8 cellular contexts compared by ENCODE assay signal in the genomic region with DNA sequence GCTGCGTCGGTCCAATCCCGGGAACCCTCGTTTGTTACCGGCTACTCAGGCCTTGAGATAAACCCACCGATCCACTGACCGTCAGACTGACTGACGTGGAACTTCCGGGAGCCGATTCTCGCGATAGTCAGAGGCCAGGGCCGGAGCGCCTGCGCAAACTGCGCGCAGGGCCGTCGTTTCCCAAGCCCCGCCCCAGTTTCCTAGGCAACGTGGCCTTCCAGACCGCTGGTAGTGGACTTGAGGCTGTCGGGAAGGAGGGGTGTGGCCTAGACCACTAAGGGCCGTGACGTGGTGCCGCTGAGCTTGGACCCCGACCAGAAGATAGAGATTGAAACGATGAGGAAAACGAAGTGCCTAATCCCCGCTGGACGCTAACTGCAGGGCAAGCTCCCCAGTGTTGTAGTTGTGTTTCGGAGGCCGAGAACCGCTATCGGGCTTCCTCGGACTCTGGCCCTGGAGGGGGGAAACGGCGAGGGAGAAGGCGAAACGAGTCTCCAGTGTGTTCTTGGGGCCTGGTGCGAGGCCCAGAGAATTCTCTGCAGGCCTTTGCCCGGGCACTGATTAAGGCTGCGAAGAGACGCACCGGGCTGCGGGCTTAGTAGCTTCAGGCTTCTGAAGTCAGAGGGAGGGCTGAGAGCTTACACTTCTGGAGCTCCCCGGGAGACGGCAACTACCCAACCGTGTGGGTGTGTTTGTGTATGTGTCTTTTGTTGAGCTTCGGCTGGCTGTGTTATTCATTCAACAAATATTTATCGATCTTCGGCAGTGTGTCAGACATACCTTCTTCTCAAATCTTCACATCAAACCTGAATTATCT. TPM values are rescaled to one million over a fixed set of nuclear protein-coding genes. Genes with fewer than 3 reads are reported as not detected.
A peak's percentile ranks its signal among the peaks of the same experiment; 100 is the strongest.
DNase-seq lines count a peak whose midpoint lies in the region; ATAC-seq lines count a peak whose summit lies in the region.

COPB2 (minus strand) TSS at position 96 of the 817 bp plus-strand sequence. CDS start 97 bp downstream, outside the sequence.

- H3K4me1 ChIP-seq in effector memory CD4-positive, alpha-beta T cell (ENCODE audit: control insufficient read depth, insufficient read depth, low read length, poor library complexity, severe bottlenecking) = peaks cover 15% of the 10 kb centered on the region

- H3K27me3 ChIP-seq in effector memory CD4-positive, alpha-beta T cell (replicated peaks; ENCODE audit: control insufficient read depth, insufficient read depth, low read length, poor library complexity, severe bottlenecking) = no peaks in the 10 kb centered on the region

- H3K36me3 ChIP-seq in effector memory CD4-positive, alpha-beta T cell (ENCODE audit: control insufficient read depth, insufficient read depth, low read length) = peaks cover 3% of the 10 kb centered on the region

- H3K27ac ChIP-seq in effector memory CD4-positive, alpha-beta T cell (ENCODE audit: insufficient read depth, low read length, poor library complexity, severe bottlenecking) = peak within 1 kb of the TSS; percentile 85

- H3K4me3 ChIP-seq in effector memory CD4-positive, alpha-beta T cell (ENCODE audit: insufficient read depth, low read depth, low read length, poor library complexity, severe bottlenecking) = peak within 1 kb of the TSS; percentile 99

- ATAC-seq in GM21360 (IDR thresholded peaks at IDR 0.05; ENCODE audit: unreplicated experiment) = peak; percentile 98

- DNase-seq in COLO668 (lab: John Stamatoyannopoulos, UW; ENCODE audit: unreplicated experiment) (peak; percentile 96), HT1080 (ENCODE audit: low read depth) (peak; percentile 100), NOMO-1 treated with DMSO at 0.1 percent for 48 hours (lab: John Stamatoyannopoulos, UW; ENCODE audit: unreplicated experiment) (peak; percentile 100), lung microvascular endothelial cell (ENCODE audit: low read depth in 2 of 2) (peak; percentile 99)
- peak; percentile 92 to 97 for DNase-seq in activated CD8-positive, alpha-beta memory T cell treated with anti-CD3 and anti-CD28 coated beads for 4 hours (ENCODE audit: low read depth in 2 of 2)
- peak; percentile 90 to 95 (median 93) for DNase-seq in effector memory CD4-positive, alpha-beta T cell
- DNase-seq in stimulated activated CD4-positive, alpha-beta T cell treated with anti-CD3 and anti-CD28 coated beads, TNF-alpha, amount 100 ng/mL, for 48 hours (ENCODE audit: low read depth in 3 of 3) = peak; percentile 90 to 97 (median 96)

- no peaks in the 10 kb centered on the region for H3K9me3 ChIP-seq in effector memory CD4-positive, alpha-beta T cell (ENCODE audit: control insufficient read depth, low read length)

RNA-seq across cellular contexts. Expression of gene COPB2, which starts in this region (rescaled TPM):
- 141 and 154 TPM in 2 replicates for total RNA-seq in HT1080 (2014; rRNA removed; shearing (Covaris generic))
- 150 and 184 TPM in 2 replicates for polyA plus RNA-seq in HT1080 (2015; cell fraction: cytosol; rRNA removed)
- 302 and 322 TPM in 2 replicates for polyA plus RNA-seq in HT1080 (2015; cell fraction: nucleus; rRNA removed)
- total RNA-seq in lung microvascular endothelial cell = 140 and 174 TPM in 2 replicates

Comparison
In these comparisons a context has a peak if more than half of its experiments do, and no peak if none do; other contexts are left out.
1. Peak in every context shown above with its lines: DNase-seq, ATAC-seq, H3K4me3 ChIP-seq and H3K27ac ChIP-seq.